ENCODE assay signal across 9 cellular contexts in the genomic region with DNA sequence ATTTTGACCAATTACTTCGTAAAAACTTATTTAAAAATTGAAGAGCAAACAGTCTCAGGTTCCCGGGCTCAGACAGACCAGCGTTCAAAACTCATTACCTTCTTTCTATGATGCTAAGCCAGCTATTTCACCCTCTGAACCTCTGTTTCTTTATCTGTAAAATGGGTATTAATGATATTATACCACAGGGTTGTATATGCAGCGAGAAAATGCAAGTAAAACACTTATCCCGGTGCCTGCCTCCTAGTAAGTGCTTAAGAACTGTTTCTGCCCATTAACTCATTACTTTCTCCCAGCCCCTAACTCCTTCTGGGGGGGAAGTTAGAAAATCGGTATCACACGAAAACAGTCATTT. TPM values are rescaled to one million over a fixed set of nuclear protein-coding genes. Genes with fewer than 3 reads are reported as not detected.
DNase-seq lines count a peak whose midpoint lies in the region; ATAC-seq and TF ChIP-seq lines count a peak whose summit lies in the region.
"Had no signal": no experiment of that assay in that cellular context is flagged by ENCODE, and none has a peak within 500 bp of the region (broad histone marks: within the 10 kb centered on the region; RNA-seq: fewer than 3 reads in every experiment).

No MANE protein-coding gene starts in this region.

- intact Hi-C loops in dendritic cell treated with granulocyte-macrophage colony-stimulating factor and Interleukin-4, amounts not matched to agents 40 ng/mL and 50 ng/mL, for 4 days (cut with micrococcal nuclease) = loop anchor here (5.0 kb wide), 1 partner anchor 217 kb away; the partner anchor contains the start of gene SAMD4B

- H3K36me3 Mint-ChIP-seq in dendritic cell treated with granulocyte-macrophage colony-stimulating factor and Interleukin-4, amounts not matched to agents 40 ng/mL and 50 ng/mL, for 4 days (ENCODE audit: low read depth) = peaks cover 7% of the 10 kb centered on the region
- H3K36me3 Mint-ChIP-seq in nephron progenitor cell (ENCODE audit: low read depth) = no peaks in the 10 kb centered on the region

- H3K27me3 Mint-ChIP-seq in dendritic cell treated with granulocyte-macrophage colony-stimulating factor and Interleukin-4, amounts not matched to agents 40 ng/mL and 50 ng/mL, for 4 days = peaks cover 11% of the 10 kb centered on the region
- H3K27me3 Mint-ChIP-seq in nephron progenitor cell (ENCODE audit: low read depth, poor library complexity) = peaks cover 20% of the 10 kb centered on the region

- CTCF ChIA-PET in BJ (lab: Yijun Ruan, JAX) = interaction anchor here (0.9 to 1.7 kb wide), 3 partner anchors 62 to 204 kb away, joined by 3 to 5 read pairs (median 4); no protein-coding TSS in a partner anchor

- H3K27ac Mint-ChIP-seq in dendritic cell treated with granulocyte-macrophage colony-stimulating factor and Interleukin-4, amounts not matched to agents 40 ng/mL and 50 ng/mL, for 4 days = peak overlapping the region; percentile 93
- H3K27ac Mint-ChIP-seq in nephron progenitor cell = peak overlapping the region; percentile 98

- H3K4me1 Mint-ChIP-seq in dendritic cell treated with granulocyte-macrophage colony-stimulating factor and Interleukin-4, amounts not matched to agents 40 ng/mL and 50 ng/mL, for 4 days (ENCODE audit: low read depth) = peaks cover 37% of the 10 kb centered on the region
- peaks cover 58% of the 10 kb centered on the region for H3K4me1 Mint-ChIP-seq in nephron progenitor cell

- TF ChIP-seq CTCF in BJ (IDR thresholded peaks at IDR 0.05; ENCODE audit: insufficient read depth, low read depth, low read length) (no peak), nephron progenitor cell (IDR thresholded peaks at IDR 0.05) (no peak)

- no peaks in the 10 kb centered on the region for H3K9me3 ChIP-seq in MG63

- H3K27me3 ChIP-seq in BJ (ENCODE audit: control insufficient read depth, insufficient read depth, low read length) (no peaks in the 10 kb centered on the region), MG63 (no peaks in the 10 kb centered on the region)

- DNase-seq in BJ (ENCODE audit: low read depth) (no peak), MG63 (no peak), nephron progenitor cell (no peak), AG20443 (ENCODE audit: low spot score) (no peak), hepatic stellate cell (ENCODE audit: low spot score) (no peak), GM03348 (ENCODE audit: low spot score) (no peak)

- POLR2A ChIA-PET in BJ (lab: Charles Lee) = no interaction called here

- no peaks in the 10 kb centered on the region for H3K9me3 Mint-ChIP-seq in dendritic cell treated with granulocyte-macrophage colony-stimulating factor and Interleukin-4, amounts not matched to agents 40 ng/mL and 50 ng/mL, for 4 days
- H3K9me3 Mint-ChIP-seq in nephron progenitor cell = no peaks in the 10 kb centered on the region

- no peak for ATAC-seq in GM18858 (IDR thresholded peaks at IDR 0.05; ENCODE audit: unreplicated experiment)

- peak overlapping the region; percentile 41 for H3K4me3 ChIP-seq in BJ (ENCODE audit: low read depth, low read length)
- peak overlapping the region; percentile 98 for H3K4me3 ChIP-seq in MG63

- peak overlapping the region; percentile 97 for H3K4me3 Mint-ChIP-seq in dendritic cell treated with granulocyte-macrophage colony-stimulating factor and Interleukin-4, amounts not matched to agents 40 ng/mL and 50 ng/mL, for 4 days
- H3K4me3 Mint-ChIP-seq in nephron progenitor cell = peak overlapping the region; percentile 97

- H3K36me3 ChIP-seq in BJ (ENCODE audit: control insufficient read depth, insufficient read depth, low read length) (no peaks in the 10 kb centered on the region), MG63 (no peaks in the 10 kb centered on the region; the same call in 1 of the 2 replicates)

RNA-seq across cellular contexts. Expression of gene PAK4, which starts 0.4 kb away (rescaled TPM):
- 10.2 and 19.6 TPM in 2 replicates for polyA plus RNA-seq in BJ (2011; rRNA removed)
- 17.9 and 24.7 TPM in 2 replicates for polyA minus RNA-seq in BJ (2011; rRNA and poly(A)+ RNA removed)
- 3.0 and 8.5 TPM in 2 replicates for total RNA-seq in MG63 (2014; rRNA removed; shearing (Covaris generic); ENCODE audit: low replicate concordance)

RNA-seq across cellular contexts. Expression of gene ACP7, which starts 41.0 kb away (rescaled TPM):
- not detected in 2 replicates for polyA plus RNA-seq in BJ (2011; rRNA removed)
- not detected in 2 replicates for polyA minus RNA-seq in BJ (2011; rRNA and poly(A)+ RNA removed)
- total RNA-seq in MG63 (2014; rRNA removed; shearing (Covaris generic); ENCODE audit: low replicate concordance) = not detected in 2 replicates
- total RNA-seq: dermis microvascular lymphatic vessel endothelial cell had no signal
